ENCODE assay signal across 27 cellular contexts in genomic region chr3:29538610-29538958, GRCh38.
"Had no signal": no experiment of that assay in that cellular context is flagged by ENCODE, and none has a peak within 500 bp of the region (broad histone marks: within the 10 kb centered on the region; RNA-seq: fewer than 3 reads in every experiment).

No MANE protein-coding gene starts in this region.

- H3K27ac Mint-ChIP-seq: activated B cell treated with CpG ODN at 0.5 μM for 24 hours; activated CD4-positive, alpha-beta T cell treated with anti-CD3 and anti-CD28 coated beads, Interleukin-2, amount 10 ng/mL, durations not matched to agents 24 days and 14 days; activated naive CD8-positive, alpha-beta T cell; brain; T-helper 17 cell had no signal

- H3K4me1 Mint-ChIP-seq: activated B cell treated with CpG ODN at 0.5 μM for 24 hours; activated CD4-positive, alpha-beta T cell treated with anti-CD3 and anti-CD28 coated beads, Interleukin-2, amount 10 ng/mL, durations not matched to agents 24 days and 14 days; T-helper 17 cell had no signal

- H3K9me3 ChIP-seq: MG63, SJSA1 had no signal

- H3K27ac ChIP-seq: cardiac muscle cell, KMS-11, SJSA1 had no signal

- H3K4me3 Mint-ChIP-seq: activated B cell treated with CpG ODN at 0.5 μM for 24 hours; activated CD4-positive, alpha-beta T cell treated with anti-CD3 and anti-CD28 coated beads, Interleukin-2, amount 10 ng/mL, durations not matched to agents 24 days and 14 days; activated naive CD8-positive, alpha-beta T cell; activated T-cell treated with anti-CD3 and anti-CD28 coated beads, Interleukin-2, amount 50 U/mL, for 4 hours; brain; T-helper 17 cell had no signal

- H3K4me1 ChIP-seq: SJSA1 had no signal

- H3K36me3 ChIP-seq: cardiac muscle cell, MG63 had no signal

- ATAC-seq: activated T-cell treated with anti-CD3 and anti-CD28 coated beads, Interleukin-2, amount 50 U/mL, for 4 hours; Panc1; T-helper 17 cell had no signal

- H3K27me3 ChIP-seq: cardiac muscle cell, MG63, SJSA1 had no signal

- H3K27me3 Mint-ChIP-seq: activated B cell treated with CpG ODN at 0.5 μM for 24 hours; activated CD4-positive, alpha-beta T cell treated with anti-CD3 and anti-CD28 coated beads, Interleukin-2, amount 10 ng/mL, durations not matched to agents 24 days and 14 days; activated naive CD8-positive, alpha-beta T cell; T-helper 17 cell had no signal

- H3K9me3 Mint-ChIP-seq: activated B cell treated with CpG ODN at 0.5 μM for 24 hours; activated CD4-positive, alpha-beta T cell treated with anti-CD3 and anti-CD28 coated beads, Interleukin-2, amount 10 ng/mL, durations not matched to agents 24 days and 14 days; activated T-cell treated with anti-CD3 and anti-CD28 coated beads, Interleukin-2, amount 50 U/mL, for 4 hours had no signal

- DNase-seq: activated B cell treated with CpG ODN at 0.5 μM for 24 hours; activated CD4-positive, alpha-beta T cell treated with anti-CD3 and anti-CD28 coated beads for 1 hour; activated CD4-positive, alpha-beta T cell treated with anti-CD3 and anti-CD28 coated beads, Interleukin-2, amount 10 ng/mL, durations not matched to agents 24 days and 14 days; activated CD4-positive, alpha-beta T cell treated with anti-CD3 and anti-CD28 coated beads, Interleukin-2, amount 50 U/mL, for 48 hours; activated effector memory CD4-positive, alpha-beta T cell treated with anti-CD3 and anti-CD28 coated beads, Interleukin-2, amount 50 U/mL, for 16 hours; activated naive CD4-positive, alpha-beta T cell treated with Interleukin-2 at 50 U/mL for 16 hours; activated T-cell treated with anti-CD3 and anti-CD28 coated beads, Interleukin-2, amount 50 U/mL, for 4 hours; amygdala; MG63; NCI-H1105; NCI-H1436; NCI-H1694 treated with DMSO at 0.1 percent for 48 hours; NCI-H2029 treated with DMSO at 0.1 percent for 48 hours; NCI-H510A treated with DMSO at 0.1 percent for 48 hours; NCI-H69; NK-92 treated with Interleukin-12 subunit alpha and Interleukin-12 subunit beta, amount 100 ng/mL, for 24 hours; OCI-M1; RPMI8226; SHP77; T-helper 17 cell; T-helper 9 cell had no signal

- H3K4me3 ChIP-seq: cardiac muscle cell, MG63, SJSA1 had no signal

- H3K36me3 Mint-ChIP-seq: activated naive CD8-positive, alpha-beta T cell; brain had no signal
